In genomic region chr16:69611103-69611640, GRCh38 we compare ENCODE assay signal across 19 cellular contexts. TPM values are rescaled to one million over a fixed set of nuclear protein-coding genes. Genes with fewer than 3 reads are reported as not detected.
DNase-seq lines count a peak whose midpoint lies in the region; ATAC-seq and TF ChIP-seq lines count a peak whose summit lies in the region.
"Had no signal": no experiment of that assay in that cellular context is flagged by ENCODE, and none has a peak within 500 bp of the region (broad histone marks: within the 10 kb centered on the region; RNA-seq: fewer than 3 reads in every experiment).

No MANE protein-coding gene starts in this region.

- no peak for TF ChIP-seq CTCF in osteocyte (IDR thresholded peaks at IDR 0.05)

- no peak for DNase-seq in activated T-cell treated with anti-CD3 and anti-CD28 coated beads, Interleukin-2, amount 50 U/mL, for 24 hours
- no peak for DNase-seq in activated T-cell treated with anti-CD3 and anti-CD28 coated beads, Interleukin-2, amount 50 U/mL, for 1 hour
- DNase-seq in NCI-H146 (lab: John Stamatoyannopoulos, UW) (peak; percentile 18), epithelial cell of prostate (ENCODE audit: low read depth, low spot score) (no peak), osteocyte (ENCODE audit: extremely low spot score, unreplicated experiment) (no peak), NCI-H524 (lab: John Stamatoyannopoulos, UW) (no peak)
- DNase-seq in stimulated activated CD4-positive, alpha-beta T cell treated with anti-CD3 and anti-CD28 coated beads, Interleukin-4, amount 100 ng/mL, for 1 hour: no peak
- DNase-seq: activated CD4-positive, alpha-beta memory T cell treated with anti-CD3 and anti-CD28 coated beads, Interleukin-2, amount 10 ng/mL, durations not matched to agents 7 days and 5 days; activated CD4-positive, CD25-positive, alpha-beta regulatory T cell; activated naive CD4-positive, alpha-beta T cell treated with anti-CD3 and anti-CD28 coated beads for 36 hours; activated T-cell treated with anti-CD3 and anti-CD28 coated beads, Interleukin-2, amount 50 U/mL, for 4 hours; NCI-H2081; retina; stimulated activated CD4-positive, alpha-beta T cell treated with anti-CD3 and anti-CD28 coated beads, Interleukin-12 subunit alpha, Interleukin-12 subunit beta, amount 100 ng/mL, for 4 hours; stimulated activated CD8-positive, alpha-beta memory T cell treated with anti-CD3 and anti-CD28 coated beads, Interleukin-4, amount 100 ng/mL, for 48 hours; T1000 had no signal

- peak overlapping the region; percentile 66 for H3K27ac Mint-ChIP-seq in activated T-cell treated with anti-CD3 and anti-CD28 coated beads, Interleukin-2, amount 50 U/mL, for 24 hours
- peak overlapping the region; percentile 60 for H3K27ac Mint-ChIP-seq in osteocyte (ENCODE audit: unreplicated experiment)
- H3K27ac Mint-ChIP-seq: activated CD4-positive, alpha-beta memory T cell treated with anti-CD3 and anti-CD28 coated beads, Interleukin-2, amount 10 ng/mL, durations not matched to agents 7 days and 5 days; activated naive CD4-positive, alpha-beta T cell treated with anti-CD3 and anti-CD28 coated beads for 36 hours had no signal

- no peak overlapping the region for H3K4me3 Mint-ChIP-seq in activated T-cell treated with anti-CD3 and anti-CD28 coated beads, Interleukin-2, amount 50 U/mL, for 24 hours
- no peak overlapping the region for H3K4me3 Mint-ChIP-seq in osteocyte (ENCODE audit: unreplicated experiment)
- H3K4me3 Mint-ChIP-seq: activated CD4-positive, alpha-beta memory T cell treated with anti-CD3 and anti-CD28 coated beads, Interleukin-2, amount 10 ng/mL, durations not matched to agents 7 days and 5 days; activated naive CD4-positive, alpha-beta T cell treated with anti-CD3 and anti-CD28 coated beads for 36 hours; activated T-cell treated with anti-CD3 and anti-CD28 coated beads, Interleukin-2, amount 50 U/mL, for 4 hours had no signal

- no peaks in the 10 kb centered on the region for H3K27me3 Mint-ChIP-seq in activated T-cell treated with anti-CD3 and anti-CD28 coated beads, Interleukin-2, amount 50 U/mL, for 24 hours
- H3K27me3 Mint-ChIP-seq in osteocyte (ENCODE audit: unreplicated experiment): no peaks in the 10 kb centered on the region
- H3K27me3 Mint-ChIP-seq: activated CD4-positive, alpha-beta memory T cell treated with anti-CD3 and anti-CD28 coated beads, Interleukin-2, amount 10 ng/mL, durations not matched to agents 7 days and 5 days had no signal

- H3K9me3 Mint-ChIP-seq in activated T-cell treated with anti-CD3 and anti-CD28 coated beads, Interleukin-2, amount 50 U/mL, for 24 hours: no peaks in the 10 kb centered on the region
- no peaks in the 10 kb centered on the region for H3K9me3 Mint-ChIP-seq in osteocyte (ENCODE audit: unreplicated experiment)
- H3K9me3 Mint-ChIP-seq: activated CD4-positive, alpha-beta memory T cell treated with anti-CD3 and anti-CD28 coated beads, Interleukin-2, amount 10 ng/mL, durations not matched to agents 7 days and 5 days; activated naive CD4-positive, alpha-beta T cell treated with anti-CD3 and anti-CD28 coated beads for 36 hours; activated T-cell treated with anti-CD3 and anti-CD28 coated beads, Interleukin-2, amount 50 U/mL, for 4 hours had no signal

- H3K27ac ChIP-seq in epithelial cell of prostate: peak overlapping the region; percentile 96
- H3K27ac ChIP-seq: BLaER1, vagina had no signal

- H3K4me1 Mint-ChIP-seq in activated T-cell treated with anti-CD3 and anti-CD28 coated beads, Interleukin-2, amount 50 U/mL, for 24 hours (ENCODE audit: low read depth): peaks cover 75% of the 10 kb centered on the region
- H3K4me1 Mint-ChIP-seq in osteocyte (ENCODE audit: unreplicated experiment): peaks cover 63% of the 10 kb centered on the region

- H3K36me3 Mint-ChIP-seq in activated T-cell treated with anti-CD3 and anti-CD28 coated beads, Interleukin-2, amount 50 U/mL, for 24 hours (ENCODE audit: low read depth): peaks cover 42% of the 10 kb centered on the region
- H3K36me3 Mint-ChIP-seq in osteocyte (ENCODE audit: unreplicated experiment): peaks cover 9% of the 10 kb centered on the region

- no peak for ATAC-seq in GM21528 (IDR thresholded peaks at IDR 0.05; ENCODE audit: low FRiP score, unreplicated experiment)
- ATAC-seq: activated T-cell treated with anti-CD3 and anti-CD28 coated beads, Interleukin-2, amount 50 U/mL, for 4 hours had no signal

RNA-seq across cellular contexts. Expression of gene NFAT5, which starts 45.4 kb away (rescaled TPM):
- 55.0 and 57.3 TPM in 2 replicates for total RNA-seq in osteocyte
